In the genomic region with DNA sequence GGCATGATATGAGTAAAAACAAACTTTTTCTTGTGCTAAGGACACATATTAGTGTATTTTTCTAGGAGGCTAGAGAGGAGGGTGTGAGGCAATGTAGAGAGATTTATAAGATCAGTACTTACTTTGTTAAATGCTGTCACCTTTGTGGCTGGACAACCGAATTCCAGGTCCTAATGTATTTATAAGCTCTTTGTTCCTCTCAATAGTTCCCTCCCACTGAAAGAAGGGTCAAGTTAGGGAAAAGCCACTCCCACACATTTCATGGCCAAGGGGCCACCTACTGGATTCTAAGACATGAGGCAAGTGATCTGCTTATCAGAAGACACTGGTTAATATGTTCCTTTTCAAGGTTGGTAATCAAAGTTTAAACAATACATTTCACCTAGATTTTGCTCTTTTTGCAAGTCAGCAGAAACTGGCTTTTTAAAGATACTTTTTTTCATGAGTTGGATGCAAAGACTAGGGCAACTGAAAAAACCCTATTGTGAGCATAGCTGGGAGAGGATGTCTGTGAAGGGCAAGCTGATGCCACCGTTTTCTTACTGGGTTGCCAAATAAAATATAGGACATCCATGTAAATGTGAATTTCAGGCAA, we compare ENCODE assay signal across 2 cellular contexts.
TF ChIP-seq lines count a peak whose summit lies in the region.
"Not testable (repeated sequence)": the region's sequence is repeated elsewhere in the genome, so short reads cannot be mapped to it uniquely, and the experiment has no call there.

A gene (minus strand): TSS at position 154 of the 595 bp plus-strand sequence. CDS start 5,528 bp downstream, outside the sequence.

TF ChIP-seq in K562, 482 proteins besides CTCF, POLR2A, EP300 and RAD21:
- peak; percentile 69 for TF ChIP-seq C11orf30 (IDR thresholded peaks at IDR 0.05; ENCODE audit: low read depth)
- TF ChIP-seq MAFG (tag; conservative IDR thresholded peaks at IDR 0.05), result peak; percentile 73
- TF ChIP-seq MAFF (IDR thresholded peaks at IDR 0.05; ENCODE audit: low read length), result peak; percentile 84
- peak; percentile 73 for TF ChIP-seq MAFK (IDR thresholded peaks at IDR 0.05; ENCODE audit: low read length)
- TF ChIP-seq ZNF316 (IDR thresholded peaks at IDR 0.05), result peak; percentile 81

TF ChIP-seq in HepG2, 621 proteins besides CTCF, POLR2A, EP300 and RAD21:
- TF ChIP-seq SOX13 (IDR thresholded peaks at IDR 0.05), result not testable (repeated sequence)
- TF ChIP-seq SOX13 (CRISPR knock-in tag; conservative IDR thresholded peaks at IDR 0.05 in 1 of 2, IDR thresholded peaks at IDR 0.05 in 1 of 2) (peak in 1 of 2 experiments; percentile 49; a peak in 2 of 4 replicates), MAFF (IDR thresholded peaks at IDR 0.05; ENCODE audit: low read depth, low read length) (peak; percentile 95), MAFK (conservative IDR thresholded peaks at IDR 0.05 in 1 of 2, IDR thresholded peaks at IDR 0.05 in 1 of 2; ENCODE audit: low read length in 2 of 2) (peak; percentile 94 to 95), ZNF644 (CRISPR knock-in tag; IDR thresholded peaks at IDR 0.05; ENCODE audit: low read depth) (0 out of 2 replicates have a peak, but pooled peaks have one; percentile 35), STAG1 (CRISPR knock-in tag; IDR thresholded peaks at IDR 0.05) (peak; percentile 35), ZMYM4 (CRISPR knock-in tag; IDR thresholded peaks at IDR 0.05) (peak; percentile 49)
- TF ChIP-seq, protein P1, sequence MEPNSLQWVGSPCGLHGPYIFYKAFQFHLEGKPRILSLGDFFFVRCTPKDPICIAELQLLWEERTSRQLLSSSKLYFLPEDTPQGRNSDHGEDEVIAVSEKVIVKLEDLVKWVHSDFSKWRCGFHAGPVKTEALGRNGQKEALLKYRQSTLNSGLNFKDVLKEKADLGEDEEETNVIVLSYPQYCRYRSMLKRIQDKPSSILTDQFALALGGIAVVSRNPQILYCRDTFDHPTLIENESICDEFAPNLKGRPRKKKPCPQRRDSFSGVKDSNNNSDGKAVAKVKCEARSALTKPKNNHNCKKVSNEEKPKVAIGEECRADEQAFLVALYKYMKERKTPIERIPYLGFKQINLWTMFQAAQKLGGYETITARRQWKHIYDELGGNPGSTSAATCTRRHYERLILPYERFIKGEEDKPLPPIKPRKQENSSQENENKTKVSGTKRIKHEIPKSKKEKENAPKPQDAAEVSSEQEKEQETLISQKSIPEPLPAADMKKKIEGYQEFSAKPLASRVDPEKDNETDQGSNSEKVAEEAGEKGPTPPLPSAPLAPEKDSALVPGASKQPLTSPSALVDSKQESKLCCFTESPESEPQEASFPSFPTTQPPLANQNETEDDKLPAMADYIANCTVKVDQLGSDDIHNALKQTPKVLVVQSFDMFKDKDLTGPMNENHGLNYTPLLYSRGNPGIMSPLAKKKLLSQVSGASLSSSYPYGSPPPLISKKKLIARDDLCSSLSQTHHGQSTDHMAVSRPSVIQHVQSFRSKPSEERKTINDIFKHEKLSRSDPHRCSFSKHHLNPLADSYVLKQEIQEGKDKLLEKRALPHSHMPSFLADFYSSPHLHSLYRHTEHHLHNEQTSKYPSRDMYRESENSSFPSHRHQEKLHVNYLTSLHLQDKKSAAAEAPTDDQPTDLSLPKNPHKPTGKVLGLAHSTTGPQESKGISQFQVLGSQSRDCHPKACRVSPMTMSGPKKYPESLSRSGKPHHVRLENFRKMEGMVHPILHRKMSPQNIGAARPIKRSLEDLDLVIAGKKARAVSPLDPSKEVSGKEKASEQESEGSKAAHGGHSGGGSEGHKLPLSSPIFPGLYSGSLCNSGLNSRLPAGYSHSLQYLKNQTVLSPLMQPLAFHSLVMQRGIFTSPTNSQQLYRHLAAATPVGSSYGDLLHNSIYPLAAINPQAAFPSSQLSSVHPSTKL (CRISPR knock-in tag; IDR thresholded peaks at IDR 0.05), result 0 out of 2 replicates have a peak, but pooled peaks have one; percentile 30
- TF ChIP-seq, protein P2, sequence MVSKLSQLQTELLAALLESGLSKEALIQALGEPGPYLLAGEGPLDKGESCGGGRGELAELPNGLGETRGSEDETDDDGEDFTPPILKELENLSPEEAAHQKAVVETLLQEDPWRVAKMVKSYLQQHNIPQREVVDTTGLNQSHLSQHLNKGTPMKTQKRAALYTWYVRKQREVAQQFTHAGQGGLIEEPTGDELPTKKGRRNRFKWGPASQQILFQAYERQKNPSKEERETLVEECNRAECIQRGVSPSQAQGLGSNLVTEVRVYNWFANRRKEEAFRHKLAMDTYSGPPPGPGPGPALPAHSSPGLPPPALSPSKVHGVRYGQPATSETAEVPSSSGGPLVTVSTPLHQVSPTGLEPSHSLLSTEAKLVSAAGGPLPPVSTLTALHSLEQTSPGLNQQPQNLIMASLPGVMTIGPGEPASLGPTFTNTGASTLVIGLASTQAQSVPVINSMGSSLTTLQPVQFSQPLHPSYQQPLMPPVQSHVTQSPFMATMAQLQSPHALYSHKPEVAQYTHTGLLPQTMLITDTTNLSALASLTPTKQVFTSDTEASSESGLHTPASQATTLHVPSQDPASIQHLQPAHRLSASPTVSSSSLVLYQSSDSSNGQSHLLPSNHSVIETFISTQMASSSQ (IDR thresholded peaks at IDR 0.05; ENCODE audit: low read depth), result peak; percentile 14; the same call in 1 of the 2 replicates
- TF ChIP-seq, protein P2 (CRISPR knock-in tag; IDR thresholded peaks at IDR 0.05; ENCODE audit: borderline replicate concordance), result not testable (repeated sequence)
- TF ChIP-seq, protein P3, sequence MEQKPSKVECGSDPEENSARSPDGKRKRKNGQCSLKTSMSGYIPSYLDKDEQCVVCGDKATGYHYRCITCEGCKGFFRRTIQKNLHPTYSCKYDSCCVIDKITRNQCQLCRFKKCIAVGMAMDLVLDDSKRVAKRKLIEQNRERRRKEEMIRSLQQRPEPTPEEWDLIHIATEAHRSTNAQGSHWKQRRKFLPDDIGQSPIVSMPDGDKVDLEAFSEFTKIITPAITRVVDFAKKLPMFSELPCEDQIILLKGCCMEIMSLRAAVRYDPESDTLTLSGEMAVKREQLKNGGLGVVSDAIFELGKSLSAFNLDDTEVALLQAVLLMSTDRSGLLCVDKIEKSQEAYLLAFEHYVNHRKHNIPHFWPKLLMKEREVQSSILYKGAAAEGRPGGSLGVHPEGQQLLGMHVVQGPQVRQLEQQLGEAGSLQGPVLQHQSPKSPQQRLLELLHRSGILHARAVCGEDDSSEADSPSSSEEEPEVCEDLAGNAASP (CRISPR knock-in tag; IDR thresholded peaks at IDR 0.05; ENCODE audit: borderline replicate concordance), result peak; percentile 37; the same call in 1 of the 2 replicates
